ENCODE assay signal across 16 cellular contexts in the genomic region with DNA sequence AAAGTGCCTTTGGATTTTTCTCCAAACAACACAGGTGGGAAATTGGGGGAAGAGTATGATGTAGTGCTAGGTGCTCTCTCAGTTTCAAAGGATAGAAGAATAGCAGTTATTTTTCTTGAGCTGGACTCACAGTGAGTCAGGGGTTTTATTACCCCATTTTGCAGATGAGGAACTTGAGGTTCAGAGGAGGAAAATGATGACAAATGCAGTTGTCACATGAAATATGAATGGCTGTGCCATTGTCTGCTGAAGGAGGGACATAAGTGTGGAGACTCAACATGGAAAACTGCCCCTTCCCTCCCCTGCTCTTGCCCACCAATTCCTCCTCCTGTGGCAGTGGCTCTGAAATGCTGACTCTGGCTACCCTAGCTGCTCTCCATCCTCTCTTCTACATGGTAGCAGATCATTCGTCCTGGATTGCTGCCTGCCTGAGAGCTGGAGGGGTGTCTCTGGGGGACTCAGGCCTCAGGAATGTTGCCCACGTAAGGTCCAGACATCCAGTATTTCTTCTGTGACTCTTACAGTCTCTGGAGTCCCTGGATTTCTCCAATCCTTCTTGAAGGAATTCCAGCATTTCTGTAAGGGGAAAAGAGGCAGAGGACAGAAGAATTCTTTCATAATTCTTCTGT. TPM values are rescaled to one million over a fixed set of nuclear protein-coding genes. Genes with fewer than 3 reads are reported as not detected.
DNase-seq lines count a peak whose midpoint lies in the region; ATAC-seq, FAIRE-seq and TF ChIP-seq lines count a peak whose summit lies in the region.
"Had no signal": no experiment of that assay in that cellular context is flagged by ENCODE, and none has a peak within 500 bp of the region (broad histone marks: within the 10 kb centered on the region; RNA-seq: fewer than 3 reads in every experiment).

No MANE protein-coding gene starts in this region.

- FAIRE-seq in urothelium cell line (lab: Jason Lieb, UNC): no peak
- FAIRE-seq: GM12878, GM19239 had no signal

- DNase-seq in right cardiac atrium (peak in 2 of 3 donors; percentile 57 to 61), left ventricle myocardium superior (no peak), fibroblast of the aortic adventitia (ENCODE audit: low read depth) (peak; percentile 91), urothelium cell line (ENCODE audit: low spot score) (peak; percentile 62), NCI-H187 treated with DMSO at 0.1 percent for 48 hours (lab: John Stamatoyannopoulos, UW) (no peak), NCI-H1436 (lab: John Stamatoyannopoulos, UW) (no peak), NCI-H748 treated with DMSO at 0.1 percent for 48 hours (lab: John Stamatoyannopoulos, UW) (no peak)
- DNase-seq: activated CD4-positive, alpha-beta T cell treated with anti-CD3 and anti-CD28 coated beads, Interleukin-2, amount 50 U/mL, for 1 hour; NCI-H1048; NCI-H345; T-helper 2 cell; upper lobe of right lung had no signal

- no peak overlapping the region for H3K27ac ChIP-seq in right cardiac atrium (ENCODE audit: low read length)
- H3K27ac ChIP-seq: upper lobe of right lung had no signal

- ATAC-seq in right cardiac atrium (peak; percentile 32 to 58), left ventricle myocardium superior (no peak), SK-N-SH treated with all-trans-retinoic acid at 6 μM for 48 hours (peak; percentile 84)
- ATAC-seq: GM12878 had no signal

- H3K27me3 ChIP-seq in right cardiac atrium (ENCODE audit: control insufficient read depth, insufficient read depth): no peaks in the 10 kb centered on the region
- H3K27me3 ChIP-seq: breast epithelium, upper lobe of right lung had no signal

- 49% methylated on average over 2 of the region's 2 CpGs for WGBS in right cardiac atrium

- H3K4me3 ChIP-seq in right cardiac atrium (ENCODE audit: low read length): no peak overlapping the region
- H3K4me3 ChIP-seq in fibroblast of the aortic adventitia (ENCODE audit: low read depth, low read length): no peak overlapping the region
- H3K4me3 ChIP-seq: breast epithelium, GM12878, upper lobe of right lung had no signal

- no peaks in the 10 kb centered on the region for H3K4me1 ChIP-seq in right cardiac atrium (ENCODE audit: control insufficient read depth, insufficient read depth, low read length)

- intact Hi-C loops in right cardiac atrium (cut with DNase I) (no loop called here), left ventricle myocardium superior (cut with micrococcal nuclease) (no loop called here)

- no peaks in the 10 kb centered on the region for H3K9me3 ChIP-seq in right cardiac atrium (ENCODE audit: control insufficient read depth, low read length)
- H3K9me3 ChIP-seq: breast epithelium, upper lobe of right lung had no signal

- no peak for TF ChIP-seq CTCF in fibroblast of the aortic adventitia (IDR thresholded peaks at IDR 0.05; ENCODE audit: insufficient read depth, low read length)

TF ChIP-seq in SK-N-SH treated with all-trans-retinoic acid at 6 μM for 48 hours, 23 proteins besides CTCF, POLR2A, EP300 and RAD21:
- TF ChIP-seq, protein P1, sequence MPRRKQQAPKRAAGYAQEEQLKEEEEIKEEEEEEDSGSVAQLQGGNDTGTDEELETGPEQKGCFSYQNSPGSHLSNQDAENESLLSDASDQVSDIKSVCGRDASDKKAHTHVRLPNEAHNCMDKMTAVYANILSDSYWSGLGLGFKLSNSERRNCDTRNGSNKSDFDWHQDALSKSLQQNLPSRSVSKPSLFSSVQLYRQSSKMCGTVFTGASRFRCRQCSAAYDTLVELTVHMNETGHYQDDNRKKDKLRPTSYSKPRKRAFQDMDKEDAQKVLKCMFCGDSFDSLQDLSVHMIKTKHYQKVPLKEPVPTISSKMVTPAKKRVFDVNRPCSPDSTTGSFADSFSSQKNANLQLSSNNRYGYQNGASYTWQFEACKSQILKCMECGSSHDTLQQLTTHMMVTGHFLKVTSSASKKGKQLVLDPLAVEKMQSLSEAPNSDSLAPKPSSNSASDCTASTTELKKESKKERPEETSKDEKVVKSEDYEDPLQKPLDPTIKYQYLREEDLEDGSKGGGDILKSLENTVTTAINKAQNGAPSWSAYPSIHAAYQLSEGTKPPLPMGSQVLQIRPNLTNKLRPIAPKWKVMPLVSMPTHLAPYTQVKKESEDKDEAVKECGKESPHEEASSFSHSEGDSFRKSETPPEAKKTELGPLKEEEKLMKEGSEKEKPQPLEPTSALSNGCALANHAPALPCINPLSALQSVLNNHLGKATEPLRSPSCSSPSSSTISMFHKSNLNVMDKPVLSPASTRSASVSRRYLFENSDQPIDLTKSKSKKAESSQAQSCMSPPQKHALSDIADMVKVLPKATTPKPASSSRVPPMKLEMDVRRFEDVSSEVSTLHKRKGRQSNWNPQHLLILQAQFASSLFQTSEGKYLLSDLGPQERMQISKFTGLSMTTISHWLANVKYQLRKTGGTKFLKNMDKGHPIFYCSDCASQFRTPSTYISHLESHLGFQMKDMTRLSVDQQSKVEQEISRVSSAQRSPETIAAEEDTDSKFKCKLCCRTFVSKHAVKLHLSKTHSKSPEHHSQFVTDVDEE (CRISPR knock-in tag; IDR thresholded peaks at IDR 0.05): no peak
- TF ChIP-seq, protein P2, sequence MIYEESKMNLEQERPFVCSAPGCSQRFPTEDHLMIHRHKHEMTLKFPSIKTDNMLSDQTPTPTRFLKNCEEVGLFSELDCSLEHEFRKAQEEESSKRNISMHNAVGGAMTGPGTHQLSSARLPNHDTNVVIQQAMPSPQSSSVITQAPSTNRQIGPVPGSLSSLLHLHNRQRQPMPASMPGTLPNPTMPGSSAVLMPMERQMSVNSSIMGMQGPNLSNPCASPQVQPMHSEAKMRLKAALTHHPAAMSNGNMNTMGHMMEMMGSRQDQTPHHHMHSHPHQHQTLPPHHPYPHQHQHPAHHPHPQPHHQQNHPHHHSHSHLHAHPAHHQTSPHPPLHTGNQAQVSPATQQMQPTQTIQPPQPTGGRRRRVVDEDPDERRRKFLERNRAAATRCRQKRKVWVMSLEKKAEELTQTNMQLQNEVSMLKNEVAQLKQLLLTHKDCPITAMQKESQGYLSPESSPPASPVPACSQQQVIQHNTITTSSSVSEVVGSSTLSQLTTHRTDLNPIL (CRISPR knock-in tag; IDR thresholded peaks at IDR 0.05; ENCODE audit: low read depth): no peak
- TF ChIP-seq, protein P3, sequence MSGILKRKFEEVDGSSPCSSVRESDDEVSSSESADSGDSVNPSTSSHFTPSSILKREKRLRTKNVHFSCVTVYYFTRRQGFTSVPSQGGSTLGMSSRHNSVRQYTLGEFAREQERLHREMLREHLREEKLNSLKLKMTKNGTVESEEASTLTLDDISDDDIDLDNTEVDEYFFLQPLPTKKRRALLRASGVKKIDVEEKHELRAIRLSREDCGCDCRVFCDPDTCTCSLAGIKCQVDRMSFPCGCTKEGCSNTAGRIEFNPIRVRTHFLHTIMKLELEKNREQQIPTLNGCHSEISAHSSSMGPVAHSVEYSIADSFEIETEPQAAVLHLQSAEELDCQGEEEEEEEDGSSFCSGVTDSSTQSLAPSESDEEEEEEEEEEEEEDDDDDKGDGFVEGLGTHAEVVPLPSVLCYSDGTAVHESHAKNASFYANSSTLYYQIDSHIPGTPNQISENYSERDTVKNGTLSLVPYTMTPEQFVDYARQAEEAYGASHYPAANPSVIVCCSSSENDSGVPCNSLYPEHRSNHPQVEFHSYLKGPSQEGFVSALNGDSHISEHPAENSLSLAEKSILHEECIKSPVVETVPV (CRISPR knock-in tag; IDR thresholded peaks at IDR 0.05): no peak
- no peak for TF ChIP-seq TCF4 (CRISPR knock-in tag; IDR thresholded peaks at IDR 0.05; ENCODE audit: borderline replicate concordance)
- no peak for TF ChIP-seq ESRRG (CRISPR knock-in tag; IDR thresholded peaks at IDR 0.05)
- TF ChIP-seq CSDC2 (CRISPR knock-in tag; IDR thresholded peaks at IDR 0.05): no peak
- TF ChIP-seq BACH2 (CRISPR knock-in tag; IDR thresholded peaks at IDR 0.05; ENCODE audit: borderline replicate concordance): no peak
- no peak for TF ChIP-seq ZFP30 (CRISPR knock-in tag; IDR thresholded peaks at IDR 0.05)
- TF ChIP-seq PPARA (CRISPR knock-in tag; IDR thresholded peaks at IDR 0.05; ENCODE audit: borderline replicate concordance): no peak

RNA-seq across cellular contexts. Expression of a gene that starts 37.6 kb away (rescaled TPM):
- 10 to 100 TPM; 21.9 to 33.8 (median 28.8) TPM for total RNA-seq in right cardiac atrium
- polyA plus RNA-seq in right cardiac atrium: 12.1 TPM
- 19.6 TPM for total RNA-seq in left ventricle myocardium superior
- total RNA-seq in fibroblast of the aortic adventitia (ENCODE audit: low replicate concordance): 13.5 and 18.1 TPM in 2 replicates

Comparison
In these comparisons a context has a peak if more than half of its experiments do, and no peak if none do; other contexts are left out.
1. DNase-seq: peak in right cardiac atrium (2 of 3), fibroblast of the aortic adventitia (single experiment) and urothelium cell line (single experiment); none in left ventricle myocardium superior (single experiment), NCI-H187 treated with DMSO at 0.1 percent for 48 hours (single experiment), NCI-H1436 (single experiment) and NCI-H748 treated with DMSO at 0.1 percent for 48 hours (single experiment).